12 cellular contexts compared by ENCODE assay signal in genomic region chr5:119072496-119072895, GRCh38. TPM values are rescaled to one million over a fixed set of nuclear protein-coding genes. Genes with fewer than 3 reads are reported as not detected.
DNase-seq lines count a peak whose midpoint lies in the region; ATAC-seq, FAIRE-seq and TF ChIP-seq lines count a peak whose summit lies in the region.
"Had no signal": no experiment of that assay in that cellular context is flagged by ENCODE, and none has a peak within 500 bp of the region (broad histone marks: within the 10 kb centered on the region; RNA-seq: fewer than 3 reads in every experiment).

No MANE protein-coding gene starts in this region.

- ATAC-seq in GM12878 (no peak), GM18498 (IDR thresholded peaks at IDR 0.05; ENCODE audit: unreplicated experiment) (no peak), GM21526 (IDR thresholded peaks at IDR 0.05; ENCODE audit: low FRiP score, unreplicated experiment) (no peak), GM19351 (IDR thresholded peaks at IDR 0.05; ENCODE audit: unreplicated experiment) (no peak)
- ATAC-seq: esophagus mucosa had no signal

- SMC1A ChIA-PET in GM12878 (lab: Charles Lee; ENCODE audit: uncharacterized antibody, unreplicated experiment), result interaction anchor here (1.0 to 2.1 kb wide), 8 partner anchors 9 to 203 kb away, joined by 3 to 9 read pairs (median 5); no protein-coding TSS in a partner anchor

- H4K20me1 ChIP-seq in GM12878 (ENCODE audit: control insufficient read depth, insufficient read depth), result no peaks in the 10 kb centered on the region

- H3K4me1 ChIP-seq in A673 (ENCODE audit: insufficient read depth, low read length, poor library complexity, severe bottlenecking), result peaks cover 5% of the 10 kb centered on the region
- peaks cover 5% of the 10 kb centered on the region for H3K4me1 ChIP-seq in GM12878 (ENCODE audit: control insufficient read depth, insufficient read depth, low read length)
- H3K4me1 ChIP-seq in mucosa of rectum (ENCODE audit: control insufficient read depth in 2 of 2, insufficient read depth in 2 of 2, low read length in 2 of 2), result peaks cover 7 to 18% of the 10 kb centered on the region in 2 donors

- CTCF ChIA-PET in A673 (lab: Charles Lee), result no interaction called here
- CTCF ChIA-PET in GM12878 (lab: Yijun Ruan, JAX), result interaction anchor here (1.4 to 1.8 kb wide), 2 partner anchors 84 to 339 kb away, joined by 6 to 8 read pairs; partner anchors contain the start of gene DTWD2

- H3K9ac ChIP-seq in GM12878 (ENCODE audit: control insufficient read depth, insufficient read depth, low read length) (peak overlapping the region; percentile 96), mucosa of rectum (ENCODE audit: low read depth in 1 of 2, low read length in 2 of 2) (peak overlapping the region in 1 of 2 donors; percentile 17)

- BruUV-seq in A673 (replicated peaks; lab: Mats Ljungman, UMichigan) (no TSS peak), GM12878 (replicated peaks; lab: Mats Ljungman, UMichigan) (no TSS peak)

- intact Hi-C loops in A673 (cut with micrococcal nuclease; ENCODE audit: unreplicated experiment), result loop anchor here (5.0 kb wide), 1 partner anchor 195 kb away; no protein-coding TSS in a partner anchor
- intact Hi-C loops in GM12878 (cut with micrococcal nuclease; ENCODE audit: unreplicated experiment), result loop anchor here (2.0 to 10.0 kb wide), 5 partner anchors 50 to 348 kb away; partner anchors contain the start of gene TNFAIP8

- H3K4me2 ChIP-seq in GM12878 (ENCODE audit: control insufficient read depth, insufficient read depth), result peak overlapping the region; percentile 95

- POLR2A ChIA-PET in A673 (lab: Charles Lee; ENCODE audit: low non-redundant PET) (no interaction called here), GM12878 (lab: Charles Lee) (interaction anchor here (1.4 kb wide), 1 partner anchor 285 kb away, joined by 4 read pairs; no protein-coding TSS in a partner anchor)

- no peaks in the 10 kb centered on the region for H3K27me3 ChIP-seq in A673 (replicated peaks; ENCODE audit: insufficient read depth, low read depth, low read length, poor library complexity)
- H3K27me3 ChIP-seq in HL-60 (ENCODE audit: insufficient read depth, poor library complexity, severe bottlenecking), result no peaks in the 10 kb centered on the region
- H3K27me3 ChIP-seq in GM12878 (replicated peaks in 1 of 2; ENCODE audit: control insufficient read depth in 2 of 2, insufficient read depth in 2 of 2, low read length in 1 of 2), result no peaks in the 10 kb centered on the region
- no peaks in the 10 kb centered on the region for H3K27me3 ChIP-seq in mucosa of rectum (ENCODE audit: control insufficient read depth in 2 of 2, insufficient read depth in 2 of 2, low read length in 2 of 2)

- H3K79me2 ChIP-seq in GM12878 (ENCODE audit: control insufficient read depth, insufficient read depth, low read length), result peaks cover 66% of the 10 kb centered on the region

- H2AFZ ChIP-seq in GM12878 (ENCODE audit: control insufficient read depth, low read depth, low read length), result no peak overlapping the region

- TF ChIP-seq POLR2A in GM12878 (IDR thresholded peaks at IDR 0.05; ENCODE audit: low read depth, low read length), result no peak

- 31% methylated on average over 2 of the region's 2 CpGs for WGBS in GM12878 (ENCODE audit: insufficient coverage, insufficient replicate concordance, low lambda C conversion rate, missing lambda C conversion rate)

- no peak for TF ChIP-seq RAD21 in GM12878 (IDR thresholded peaks at IDR 0.05; ENCODE audit: insufficient read depth, low read depth, low read length)

- RAD21 ChIA-PET in GM12878 (lab: Charles Lee; ENCODE audit: unreplicated experiment), result interaction anchor here (1.4 to 1.7 kb wide), 3 partner anchors 41 to 285 kb away, joined by 3 to 4 read pairs (median 4); no protein-coding TSS in a partner anchor

- FAIRE-seq in GM12878 (lab: Jason Lieb, UNC), result no peak

- in situ Hi-C loops in GM12878 (cut with MboI), result no loop called here

- no peak for DNase-seq in A673 (ENCODE audit: low spot score)
- DNase-seq in HL-60 (ENCODE audit: low read depth in 1 of 2, low spot score in 1 of 2), result no peak
- DNase-seq in GM12878 (ENCODE audit: low read depth, low spot score), result no peak
- DNase-seq in EL, result no peak
- DNase-seq: activated CD4-positive, CD25-positive, alpha-beta regulatory T cell; H7; NCI-H1092 had no signal

- H3K36me3 ChIP-seq in A673 (ENCODE audit: insufficient read depth, low read length, poor library complexity, severe bottlenecking), result no peaks in the 10 kb centered on the region
- no peaks in the 10 kb centered on the region for H3K36me3 ChIP-seq in GM12878 (ENCODE audit: control insufficient read depth in 2 of 2, insufficient read depth in 2 of 2, low read length in 1 of 2)
- H3K36me3 ChIP-seq in mucosa of rectum (ENCODE audit: control insufficient read depth in 2 of 2, insufficient read depth in 2 of 2, low read length in 2 of 2), result no peaks in the 10 kb centered on the region

- TF ChIP-seq CTCF in A673 (conservative IDR thresholded peaks at IDR 0.05; ENCODE audit: low read depth, low read length), result no peak
- TF ChIP-seq CTCF in HL-60 (IDR thresholded peaks at IDR 0.05; ENCODE audit: insufficient read depth, low read length), result no peak
- TF ChIP-seq CTCF in GM12878 (IDR thresholded peaks at IDR 0.05 in 2 of 3, conservative IDR thresholded peaks at IDR 0.05 in 1 of 3; ENCODE audit: control insufficient read depth in 2 of 3, extremely low read depth in 1 of 3, insufficient read depth in 1 of 3, low read depth in 3 of 3, low read length in 3 of 3), result no peak

- no peak overlapping the region for H3K27ac ChIP-seq in A673 (ENCODE audit: low read depth, low read length, poor library complexity, severe bottlenecking)
- H3K27ac ChIP-seq in HL-60 (replicated peaks), result peak overlapping the region; percentile 78
- H3K27ac ChIP-seq in GM12878 (ENCODE audit: control insufficient read depth, insufficient read depth), result peak overlapping the region; percentile 91
- H3K27ac ChIP-seq in mucosa of rectum (ENCODE audit: low read depth in 2 of 2, low read length in 2 of 2), result no peak overlapping the region

- TF ChIP-seq EP300 in GM12878 (IDR thresholded peaks at IDR 0.05; ENCODE audit: borderline replicate concordance in 1 of 2, control insufficient read depth in 1 of 2, low read depth in 2 of 2, low read length in 2 of 2), result no peak

- H3K9me3 ChIP-seq in A673 (ENCODE audit: low read depth, low read length, poor library complexity, severe bottlenecking) (no peaks in the 10 kb centered on the region), GM12878 (replicated peaks; ENCODE audit: control insufficient read depth, insufficient read depth, low read length) (no peaks in the 10 kb centered on the region), mucosa of rectum (ENCODE audit: control insufficient read depth in 2 of 2, low read length in 2 of 2) (no peaks in the 10 kb centered on the region)

- H3K4me3 ChIP-seq in A673 (ENCODE audit: low read depth, low read length, poor library complexity, severe bottlenecking) (peak overlapping the region; percentile 97), HL-60 (replicated peaks; ENCODE audit: insufficient read depth, low read length) (peak overlapping the region; percentile 79), GM12878 (peak overlapping the region; percentile 79), mucosa of rectum (ENCODE audit: low read length in 2 of 2) (peak overlapping the region; percentile 99 to 100)

TF ChIP-seq in GM12878, 131 proteins besides CTCF, POLR2A, EP300 and RAD21 (continues in another document):
- TF ChIP-seq PBX3 (IDR thresholded peaks at IDR 0.05; ENCODE audit: insufficient replicate concordance, low read depth, low read length), result no peak
- TF ChIP-seq RELB (IDR thresholded peaks at IDR 0.05; ENCODE audit: low read depth), result no peak

RNA-seq across cellular contexts. Expression of gene DMXL1, which starts 1.6 kb away (rescaled TPM):
- total RNA-seq in A673 (2021) (28.4 and 30.9 TPM in 2 replicates), GM12878 (2014; rRNA removed) (52.8 and 60.0 TPM in 2 replicates), GM12878 (2014; rRNA removed; fragmentation: Illumina TruSeq; extraction: Trizol) (67.7 and 68.4 TPM in 2 replicates), GM12878 (2021) (45.7 and 49.2 TPM in 2 replicates)
- 353 and 379 TPM in 2 replicates for total RNA-seq in GM12878 (2013; cell fraction: nucleolus; rRNA removed)
- 11.7 TPM for polyA plus RNA-seq in GM12878 (2011; ENCODE audit: low read depth)
- polyA plus RNA-seq in GM12878 (2011; rRNA removed) (34.2 and 51.2 TPM in 2 replicates), GM12878 (2014; fragmentation: Illumina TruSeq; extraction: Trizol) (37.1 and 73.0 TPM in 2 replicates), GM12878 (2014; fragmentation: Nextera tagmentation; extraction: Ambion mirVana) (10 to 100 TPM in 1 of 2 experiments, 1 to 10 TPM in 1; 9.1 to 11.0 TPM), GM12878 (2014; rRNA removed) (23.6 and 34.1 TPM in 2 replicates), GM12878 (2016; fragmentation: Nextera tagmentation; extraction: Ambion mirVana) (10 to 100 TPM; 27.7 to 29.6 TPM)
- 8.6 and 10.3 TPM in 2 replicates for polyA plus RNA-seq in GM12878 (2011; cell fraction: cytosol; rRNA removed)
- 27.8 and 34.6 TPM in 2 replicates for polyA plus RNA-seq in GM12878 (2011; cell fraction: nucleus; rRNA removed)
- 24.8 and 28.3 TPM in 2 replicates for polyA plus RNA-seq in GM12878 (2012)
- 50.9 and 75.0 TPM in 2 replicates for polyA minus RNA-seq in GM12878 (2011; rRNA and poly(A)+ RNA removed)
- 16.4 and 17.1 TPM in 2 replicates for polyA minus RNA-seq in GM12878 (2011; cell fraction: cytosol; rRNA and poly(A)+ RNA removed)
- polyA minus RNA-seq in GM12878 (2011; cell fraction: nucleus; rRNA and poly(A)+ RNA removed), result 73.7 and 94.3 TPM in 2 replicates

Comparison
In these comparisons a context has a peak if more than half of its experiments do, and no peak if none do; other contexts are left out.
1. H3K27ac ChIP-seq: peak in HL-60 (single experiment) and GM12878 (single experiment); none in A673 (single experiment) and mucosa of rectum (0 of 2).
2. Peak in every context shown above with its lines, with median percentiles within 50 percentile points of each other: H3K4me3 ChIP-seq.